37 cellular contexts compared by ENCODE assay signal in genomic region chr18:48074929-48075706, GRCh38.
DNase-seq lines count a peak whose midpoint lies in the region; ATAC-seq, FAIRE-seq and TF ChIP-seq lines count a peak whose summit lies in the region.
"Had no signal": no experiment of that assay in that cellular context is flagged by ENCODE, and none has a peak within 500 bp of the region (broad histone marks: within the 10 kb centered on the region; RNA-seq: fewer than 3 reads in every experiment).

No MANE protein-coding gene starts in this region.

- H3K27me3 ChIP-seq in dorsolateral prefrontal cortex (no peaks in the 10 kb centered on the region), vagina (no peaks in the 10 kb centered on the region)
- H3K27me3 ChIP-seq: ascending aorta, sigmoid colon, uterus had no signal

- H3K9me3 Mint-ChIP-seq in nephron = no peaks in the 10 kb centered on the region
- no peaks in the 10 kb centered on the region for H3K9me3 Mint-ChIP-seq in activated naive CD8-positive, alpha-beta T cell treated with anti-CD3 and anti-CD28 coated beads, Interleukin-2, amount 50 U/mL, for 24 hours
- H3K9me3 Mint-ChIP-seq: activated CD4-positive, alpha-beta memory T cell treated with anti-CD3 and anti-CD28 coated beads, Interleukin-2, amount 10 ng/mL, durations not matched to agents 7 days and 5 days; activated T-helper 2 cell treated with anti-CD3 and anti-CD28 coated beads, Interferon-gamma antibody, Interleukin-2, Interleukin-4, amounts not matched to agents 10 μg/mL and 5 μg/mL and 100 μg/mL, durations not matched to agents 14 hours and 24 hours and 36 hours; CD8-positive, alpha-beta T cell; central memory CD8-positive, alpha-beta T cell; neural crest cell; T-helper 1 cell treated with Interleukin-12 subunit alpha and Interleukin-12 subunit beta and Interleukin-4 antibody, amounts not matched to agents 30 μg/mL and 1 μg/mL, for 36 hours had no signal

- no peak for FAIRE-seq in GM19239 (lab: Jason Lieb, UNC)
- FAIRE-seq: A549, GM12891, HepG2, kidney, TTC549 had no signal

- H3K4me1 Mint-ChIP-seq in nephron = peaks cover 48% of the 10 kb centered on the region
- no peaks in the 10 kb centered on the region for H3K4me1 Mint-ChIP-seq in activated naive CD8-positive, alpha-beta T cell treated with anti-CD3 and anti-CD28 coated beads, Interleukin-2, amount 50 U/mL, for 24 hours
- H3K4me1 Mint-ChIP-seq: activated CD4-positive, alpha-beta memory T cell treated with anti-CD3 and anti-CD28 coated beads, Interleukin-2, amount 10 ng/mL, durations not matched to agents 7 days and 5 days; B cell; central memory CD8-positive, alpha-beta T cell; neural crest cell had no signal

- TF ChIP-seq CTCF in dorsolateral prefrontal cortex (IDR thresholded peaks at IDR 0.05 in 54 of 56, conservative IDR thresholded peaks at IDR 0.05 in 2 of 56; ENCODE audit: low read depth in 1 of 56, partially characterized antibody in 56 of 56) = no peak
- TF ChIP-seq CTCF in nephron (IDR thresholded peaks at IDR 0.05; ENCODE audit: unreplicated experiment in 3 of 3) = no peak
- no peak for TF ChIP-seq CTCF in vagina (IDR thresholded peaks at IDR 0.05)

- no peaks in the 10 kb centered on the region for H3K36me3 ChIP-seq in vagina
- H3K36me3 ChIP-seq: ascending aorta, sigmoid colon, thoracic aorta, uterus had no signal

- peaks cover 62% of the 10 kb centered on the region for H3K4me1 ChIP-seq in vagina
- H3K4me1 ChIP-seq: A549, ascending aorta, sigmoid colon, uterus had no signal

- H3K27ac ChIP-seq in dorsolateral prefrontal cortex = peak overlapping the region in 40 of 59 donors; percentile 1 to 77 (median 48)
- H3K27ac ChIP-seq in vagina = peak overlapping the region; percentile 79
- H3K27ac ChIP-seq: A549, ascending aorta, GM23248, sigmoid colon, thoracic aorta, uterus had no signal

- peak overlapping the region; percentile 20 to 83 (median 79) for H3K27ac Mint-ChIP-seq in nephron
- no peak overlapping the region for H3K27ac Mint-ChIP-seq in activated naive CD8-positive, alpha-beta T cell treated with anti-CD3 and anti-CD28 coated beads, Interleukin-2, amount 50 U/mL, for 24 hours
- H3K27ac Mint-ChIP-seq: activated CD4-positive, alpha-beta memory T cell treated with anti-CD3 and anti-CD28 coated beads, Interleukin-2, amount 10 ng/mL, durations not matched to agents 7 days and 5 days; activated naive CD8-positive, alpha-beta T cell; activated T-helper 2 cell treated with anti-CD3 and anti-CD28 coated beads, Interferon-gamma antibody, Interleukin-2, Interleukin-4, amounts not matched to agents 10 μg/mL and 5 μg/mL and 100 μg/mL, durations not matched to agents 14 hours and 24 hours and 36 hours; B cell; CD8-positive, alpha-beta T cell; T-helper 1 cell treated with Interleukin-12 subunit alpha and Interleukin-12 subunit beta and Interleukin-4 antibody, amounts not matched to agents 30 μg/mL and 1 μg/mL, for 36 hours had no signal

- intact Hi-C loops in dorsolateral prefrontal cortex (cut with DNase I) = no loop called here
- intact Hi-C loops in vagina (cut with DNase I) = no loop called here

- H3K9me3 ChIP-seq in vagina = no peaks in the 10 kb centered on the region
- H3K9me3 ChIP-seq: A549, ascending aorta, mucosa of descending colon, sigmoid colon, thoracic aorta, uterus had no signal

- H3K36me3 Mint-ChIP-seq in nephron (ENCODE audit: low read depth) = peaks cover 3% of the 10 kb centered on the region
- H3K36me3 Mint-ChIP-seq in activated naive CD8-positive, alpha-beta T cell treated with anti-CD3 and anti-CD28 coated beads, Interleukin-2, amount 50 U/mL, for 24 hours (ENCODE audit: low read depth) = no peaks in the 10 kb centered on the region
- H3K36me3 Mint-ChIP-seq: activated naive CD8-positive, alpha-beta T cell; CD8-positive, alpha-beta T cell had no signal

- H3K4me3 ChIP-seq in dorsolateral prefrontal cortex (no peak overlapping the region), vagina (no peak overlapping the region)
- H3K4me3 ChIP-seq: A549, ascending aorta, GM23248, mucosa of descending colon, sigmoid colon, thoracic aorta, uterus had no signal

- H3K4me3 Mint-ChIP-seq in nephron = no peak overlapping the region
- no peak overlapping the region for H3K4me3 Mint-ChIP-seq in activated naive CD8-positive, alpha-beta T cell treated with anti-CD3 and anti-CD28 coated beads, Interleukin-2, amount 50 U/mL, for 24 hours
- H3K4me3 Mint-ChIP-seq: activated CD4-positive, alpha-beta memory T cell treated with anti-CD3 and anti-CD28 coated beads, Interleukin-2, amount 10 ng/mL, durations not matched to agents 7 days and 5 days; activated naive CD8-positive, alpha-beta T cell; B cell; CD8-positive, alpha-beta T cell; central memory CD8-positive, alpha-beta T cell; neural crest cell; T-helper 1 cell treated with Interleukin-12 subunit alpha and Interleukin-12 subunit beta and Interleukin-4 antibody, amounts not matched to agents 30 μg/mL and 1 μg/mL, for 36 hours had no signal

- TF ChIP-seq POLR2A in vagina (IDR thresholded peaks at IDR 0.05) = no peak

- peaks cover 3% of the 10 kb centered on the region for H3K27me3 Mint-ChIP-seq in nephron (ENCODE audit: low read depth)
- H3K27me3 Mint-ChIP-seq in activated naive CD8-positive, alpha-beta T cell treated with anti-CD3 and anti-CD28 coated beads, Interleukin-2, amount 50 U/mL, for 24 hours = peaks cover 9% of the 10 kb centered on the region

- no peak for ATAC-seq in activated naive CD8-positive, alpha-beta T cell treated with anti-CD3 and anti-CD28 coated beads, Interleukin-2, amount 50 U/mL, for 24 hours
- ATAC-seq: A549; CD8-positive, alpha-beta T cell; HepG2; mucosa of descending colon had no signal

- DNase-seq in NCI-H82 (lab: John Stamatoyannopoulos, UW) (peak; percentile 76), NCI-H82 treated with DMSO at 0.1 percent for 48 hours (lab: John Stamatoyannopoulos, UW; ENCODE audit: unreplicated experiment) (no peak), dorsolateral prefrontal cortex (peak in 2 of 10 donors; percentile 25 to 63), vagina (ENCODE audit: extremely low spot score in 2 of 2) (no peak), midbrain (lab: John Stamatoyannopoulos, UW) (no peak), GM19239 (ENCODE audit: insufficient read length, low spot score) (no peak)
- no peak for DNase-seq in activated naive CD8-positive, alpha-beta T cell treated with anti-CD3 and anti-CD28 coated beads, Interleukin-2, amount 50 U/mL, for 24 hours
- DNase-seq: activated CD4-positive, alpha-beta memory T cell treated with anti-CD3 and anti-CD28 coated beads, Interleukin-2, amount 10 ng/mL, durations not matched to agents 7 days and 5 days; activated CD4-positive, CD25-positive, alpha-beta regulatory T cell treated with anti-CD3 and anti-CD28 coated beads, Interleukin-2, amount 50 U/mL, for 72 hours; CD8-positive, alpha-beta T cell; EL; glutamatergic neuron; GM23248; Karpas-422; kidney; mucosa of descending colon; MV-4-11; NCI-H1694; posterior cingulate gyrus; RPMI8226; sigmoid colon; stimulated activated CD4-positive, alpha-beta T cell treated with anti-CD3 and anti-CD28 coated beads, Interleukin-15, amount 100 ng/mL, for 24 hours; stimulated activated naive CD4-positive, alpha-beta T cell; uterus had no signal
